ENCODE assay signal across 1 cellular context in the genomic region with DNA sequence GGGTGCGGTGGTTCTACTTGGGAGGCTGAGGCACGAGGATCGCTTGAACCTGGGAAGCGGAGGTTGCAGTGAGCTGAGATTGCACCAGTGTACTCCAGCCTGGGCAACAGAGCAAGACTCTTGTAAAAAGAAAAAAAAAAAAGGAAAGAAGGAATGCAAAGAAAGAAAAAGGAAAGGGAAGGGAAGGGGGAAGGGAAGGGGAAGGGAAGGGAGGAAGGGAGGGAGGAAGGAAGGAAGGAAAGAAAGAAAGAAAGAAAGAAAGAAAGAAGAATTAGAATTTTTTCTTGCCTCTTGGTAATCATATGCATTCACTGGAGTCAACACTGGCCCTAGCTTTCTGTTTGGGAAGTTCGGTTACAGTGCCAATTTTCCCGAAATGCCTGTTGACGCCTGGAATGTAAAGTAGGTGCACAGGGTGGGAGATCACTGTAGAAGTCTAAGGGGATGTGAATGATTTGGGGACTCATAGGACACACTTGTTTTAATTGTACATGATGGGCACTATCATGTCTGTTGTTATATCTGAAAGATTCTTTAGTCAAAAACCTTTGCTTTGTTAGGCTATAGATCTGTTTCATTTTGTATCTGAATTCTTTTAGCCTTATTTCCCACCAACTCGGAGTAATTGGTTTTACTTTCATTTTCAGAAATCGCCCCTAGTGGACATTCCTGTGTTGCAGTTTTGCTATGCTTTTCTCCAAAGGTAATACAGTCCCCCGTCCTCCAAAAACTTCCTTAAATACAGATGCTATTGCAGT.
TF ChIP-seq lines count a peak whose summit lies in the region.

No MANE protein-coding gene starts in this region.

TF ChIP-seq in K562, 482 proteins besides CTCF, POLR2A, EP300 and RAD21 (continued from another document and continues in another):
- TF ChIP-seq, protein P1, sequence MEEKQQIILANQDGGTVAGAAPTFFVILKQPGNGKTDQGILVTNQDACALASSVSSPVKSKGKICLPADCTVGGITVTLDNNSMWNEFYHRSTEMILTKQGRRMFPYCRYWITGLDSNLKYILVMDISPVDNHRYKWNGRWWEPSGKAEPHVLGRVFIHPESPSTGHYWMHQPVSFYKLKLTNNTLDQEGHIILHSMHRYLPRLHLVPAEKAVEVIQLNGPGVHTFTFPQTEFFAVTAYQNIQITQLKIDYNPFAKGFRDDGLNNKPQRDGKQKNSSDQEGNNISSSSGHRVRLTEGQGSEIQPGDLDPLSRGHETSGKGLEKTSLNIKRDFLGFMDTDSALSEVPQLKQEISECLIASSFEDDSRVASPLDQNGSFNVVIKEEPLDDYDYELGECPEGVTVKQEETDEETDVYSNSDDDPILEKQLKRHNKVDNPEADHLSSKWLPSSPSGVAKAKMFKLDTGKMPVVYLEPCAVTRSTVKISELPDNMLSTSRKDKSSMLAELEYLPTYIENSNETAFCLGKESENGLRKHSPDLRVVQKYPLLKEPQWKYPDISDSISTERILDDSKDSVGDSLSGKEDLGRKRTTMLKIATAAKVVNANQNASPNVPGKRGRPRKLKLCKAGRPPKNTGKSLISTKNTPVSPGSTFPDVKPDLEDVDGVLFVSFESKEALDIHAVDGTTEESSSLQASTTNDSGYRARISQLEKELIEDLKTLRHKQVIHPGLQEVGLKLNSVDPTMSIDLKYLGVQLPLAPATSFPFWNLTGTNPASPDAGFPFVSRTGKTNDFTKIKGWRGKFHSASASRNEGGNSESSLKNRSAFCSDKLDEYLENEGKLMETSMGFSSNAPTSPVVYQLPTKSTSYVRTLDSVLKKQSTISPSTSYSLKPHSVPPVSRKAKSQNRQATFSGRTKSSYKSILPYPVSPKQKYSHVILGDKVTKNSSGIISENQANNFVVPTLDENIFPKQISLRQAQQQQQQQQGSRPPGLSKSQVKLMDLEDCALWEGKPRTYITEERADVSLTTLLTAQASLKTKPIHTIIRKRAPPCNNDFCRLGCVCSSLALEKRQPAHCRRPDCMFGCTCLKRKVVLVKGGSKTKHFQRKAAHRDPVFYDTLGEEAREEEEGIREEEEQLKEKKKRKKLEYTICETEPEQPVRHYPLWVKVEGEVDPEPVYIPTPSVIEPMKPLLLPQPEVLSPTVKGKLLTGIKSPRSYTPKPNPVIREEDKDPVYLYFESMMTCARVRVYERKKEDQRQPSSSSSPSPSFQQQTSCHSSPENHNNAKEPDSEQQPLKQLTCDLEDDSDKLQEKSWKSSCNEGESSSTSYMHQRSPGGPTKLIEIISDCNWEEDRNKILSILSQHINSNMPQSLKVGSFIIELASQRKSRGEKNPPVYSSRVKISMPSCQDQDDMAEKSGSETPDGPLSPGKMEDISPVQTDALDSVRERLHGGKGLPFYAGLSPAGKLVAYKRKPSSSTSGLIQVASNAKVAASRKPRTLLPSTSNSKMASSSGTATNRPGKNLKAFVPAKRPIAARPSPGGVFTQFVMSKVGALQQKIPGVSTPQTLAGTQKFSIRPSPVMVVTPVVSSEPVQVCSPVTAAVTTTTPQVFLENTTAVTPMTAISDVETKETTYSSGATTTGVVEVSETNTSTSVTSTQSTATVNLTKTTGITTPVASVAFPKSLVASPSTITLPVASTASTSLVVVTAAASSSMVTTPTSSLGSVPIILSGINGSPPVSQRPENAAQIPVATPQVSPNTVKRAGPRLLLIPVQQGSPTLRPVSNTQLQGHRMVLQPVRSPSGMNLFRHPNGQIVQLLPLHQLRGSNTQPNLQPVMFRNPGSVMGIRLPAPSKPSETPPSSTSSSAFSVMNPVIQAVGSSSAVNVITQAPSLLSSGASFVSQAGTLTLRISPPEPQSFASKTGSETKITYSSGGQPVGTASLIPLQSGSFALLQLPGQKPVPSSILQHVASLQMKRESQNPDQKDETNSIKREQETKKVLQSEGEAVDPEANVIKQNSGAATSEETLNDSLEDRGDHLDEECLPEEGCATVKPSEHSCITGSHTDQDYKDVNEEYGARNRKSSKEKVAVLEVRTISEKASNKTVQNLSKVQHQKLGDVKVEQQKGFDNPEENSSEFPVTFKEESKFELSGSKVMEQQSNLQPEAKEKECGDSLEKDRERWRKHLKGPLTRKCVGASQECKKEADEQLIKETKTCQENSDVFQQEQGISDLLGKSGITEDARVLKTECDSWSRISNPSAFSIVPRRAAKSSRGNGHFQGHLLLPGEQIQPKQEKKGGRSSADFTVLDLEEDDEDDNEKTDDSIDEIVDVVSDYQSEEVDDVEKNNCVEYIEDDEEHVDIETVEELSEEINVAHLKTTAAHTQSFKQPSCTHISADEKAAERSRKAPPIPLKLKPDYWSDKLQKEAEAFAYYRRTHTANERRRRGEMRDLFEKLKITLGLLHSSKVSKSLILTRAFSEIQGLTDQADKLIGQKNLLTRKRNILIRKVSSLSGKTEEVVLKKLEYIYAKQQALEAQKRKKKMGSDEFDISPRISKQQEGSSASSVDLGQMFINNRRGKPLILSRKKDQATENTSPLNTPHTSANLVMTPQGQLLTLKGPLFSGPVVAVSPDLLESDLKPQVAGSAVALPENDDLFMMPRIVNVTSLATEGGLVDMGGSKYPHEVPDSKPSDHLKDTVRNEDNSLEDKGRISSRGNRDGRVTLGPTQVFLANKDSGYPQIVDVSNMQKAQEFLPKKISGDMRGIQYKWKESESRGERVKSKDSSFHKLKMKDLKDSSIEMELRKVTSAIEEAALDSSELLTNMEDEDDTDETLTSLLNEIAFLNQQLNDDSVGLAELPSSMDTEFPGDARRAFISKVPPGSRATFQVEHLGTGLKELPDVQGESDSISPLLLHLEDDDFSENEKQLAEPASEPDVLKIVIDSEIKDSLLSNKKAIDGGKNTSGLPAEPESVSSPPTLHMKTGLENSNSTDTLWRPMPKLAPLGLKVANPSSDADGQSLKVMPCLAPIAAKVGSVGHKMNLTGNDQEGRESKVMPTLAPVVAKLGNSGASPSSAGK (IDR thresholded peaks at IDR 0.05), result peak; percentile 58; the same call in 1 of the 2 replicates
- TF ChIP-seq SMARCE1 (IDR thresholded peaks at IDR 0.05), result 0 out of 2 replicates have a peak, but pooled peaks have one; percentile 33
- peak; percentile 48; the same call in 1 of the 2 replicates for TF ChIP-seq TEAD4 (IDR thresholded peaks at IDR 0.05; ENCODE audit: low read length)
- no peak for TF ChIP-seq TEAD4 (CRISPR knock-in tag; IDR thresholded peaks at IDR 0.05; ENCODE audit: borderline replicate concordance)
- TF ChIP-seq EP400 (IDR thresholded peaks at IDR 0.05), result peak; percentile 30; the same call in 1 of the 2 replicates
- TF ChIP-seq ZNF444 (CRISPR knock-in tag; IDR thresholded peaks at IDR 0.05), result no peak
- TF ChIP-seq RFX1 (IDR thresholded peaks at IDR 0.05), result no peak
- TF ChIP-seq ZNF589 (CRISPR knock-in tag; IDR thresholded peaks at IDR 0.05; ENCODE audit: low read depth), result peak; percentile 41; the same call in 1 of the 2 replicates
- TF ChIP-seq, protein P2, sequence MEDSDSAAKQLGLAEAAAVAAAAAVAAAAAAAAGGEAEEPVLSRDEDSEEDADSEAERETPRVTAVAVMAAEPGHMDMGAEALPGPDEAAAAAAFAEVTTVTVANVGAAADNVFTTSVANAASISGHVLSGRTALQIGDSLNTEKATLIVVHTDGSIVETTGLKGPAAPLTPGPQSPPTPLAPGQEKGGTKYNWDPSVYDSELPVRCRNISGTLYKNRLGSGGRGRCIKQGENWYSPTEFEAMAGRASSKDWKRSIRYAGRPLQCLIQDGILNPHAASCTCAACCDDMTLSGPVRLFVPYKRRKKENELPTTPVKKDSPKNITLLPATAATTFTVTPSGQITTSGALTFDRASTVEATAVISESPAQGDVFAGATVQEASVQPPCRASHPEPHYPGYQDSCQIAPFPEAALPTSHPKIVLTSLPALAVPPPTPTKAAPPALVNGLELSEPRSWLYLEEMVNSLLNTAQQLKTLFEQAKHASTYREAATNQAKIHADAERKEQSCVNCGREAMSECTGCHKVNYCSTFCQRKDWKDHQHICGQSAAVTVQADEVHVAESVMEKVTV (CRISPR knock-in tag; IDR thresholded peaks at IDR 0.05), result 0 out of 2 replicates have a peak, but pooled peaks have one; percentile 12
- no peak for TF ChIP-seq ZNF507 (tag; conservative IDR thresholded peaks at IDR 0.05)
- TF ChIP-seq NR3C1 (CRISPR knock-in tag; IDR thresholded peaks at IDR 0.05), result no peak
- TF ChIP-seq, protein P3, sequence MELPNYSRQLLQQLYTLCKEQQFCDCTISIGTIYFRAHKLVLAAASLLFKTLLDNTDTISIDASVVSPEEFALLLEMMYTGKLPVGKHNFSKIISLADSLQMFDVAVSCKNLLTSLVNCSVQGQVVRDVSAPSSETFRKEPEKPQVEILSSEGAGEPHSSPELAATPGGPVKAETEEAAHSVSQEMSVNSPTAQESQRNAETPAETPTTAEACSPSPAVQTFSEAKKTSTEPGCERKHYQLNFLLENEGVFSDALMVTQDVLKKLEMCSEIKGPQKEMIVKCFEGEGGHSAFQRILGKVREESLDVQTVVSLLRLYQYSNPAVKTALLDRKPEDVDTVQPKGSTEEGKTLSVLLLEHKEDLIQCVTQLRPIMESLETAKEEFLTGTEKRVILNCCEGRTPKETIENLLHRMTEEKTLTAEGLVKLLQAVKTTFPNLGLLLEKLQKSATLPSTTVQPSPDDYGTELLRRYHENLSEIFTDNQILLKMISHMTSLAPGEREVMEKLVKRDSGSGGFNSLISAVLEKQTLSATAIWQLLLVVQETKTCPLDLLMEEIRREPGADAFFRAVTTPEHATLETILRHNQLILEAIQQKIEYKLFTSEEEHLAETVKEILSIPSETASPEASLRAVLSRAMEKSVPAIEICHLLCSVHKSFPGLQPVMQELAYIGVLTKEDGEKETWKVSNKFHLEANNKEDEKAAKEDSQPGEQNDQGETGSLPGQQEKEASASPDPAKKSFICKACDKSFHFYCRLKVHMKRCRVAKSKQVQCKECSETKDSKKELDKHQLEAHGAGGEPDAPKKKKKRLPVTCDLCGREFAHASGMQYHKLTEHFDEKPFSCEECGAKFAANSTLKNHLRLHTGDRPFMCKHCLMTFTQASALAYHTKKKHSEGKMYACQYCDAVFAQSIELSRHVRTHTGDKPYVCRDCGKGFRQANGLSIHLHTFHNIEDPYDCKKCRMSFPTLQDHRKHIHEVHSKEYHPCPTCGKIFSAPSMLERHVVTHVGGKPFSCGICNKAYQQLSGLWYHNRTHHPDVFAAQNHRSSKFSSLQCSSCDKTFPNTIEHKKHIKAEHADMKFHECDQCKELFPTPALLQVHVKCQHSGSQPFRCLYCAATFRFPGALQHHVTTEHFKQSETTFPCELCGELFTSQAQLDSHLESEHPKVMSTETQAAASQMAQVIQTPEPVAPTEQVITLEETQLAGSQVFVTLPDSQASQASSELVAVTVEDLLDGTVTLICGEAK (IDR thresholded peaks at IDR 0.05), result peak; percentile 59
- TF ChIP-seq, protein P3 (CRISPR knock-in tag; IDR thresholded peaks at IDR 0.05), result no peak
- TF ChIP-seq, protein P4, sequence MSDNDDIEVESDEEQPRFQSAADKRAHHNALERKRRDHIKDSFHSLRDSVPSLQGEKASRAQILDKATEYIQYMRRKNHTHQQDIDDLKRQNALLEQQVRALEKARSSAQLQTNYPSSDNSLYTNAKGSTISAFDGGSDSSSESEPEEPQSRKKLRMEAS (CRISPR knock-in tag; IDR thresholded peaks at IDR 0.05), result no peak
- TF ChIP-seq ZNF121 (CRISPR knock-in tag; conservative IDR thresholded peaks at IDR 0.05), result peak; percentile 92
- no peak for TF ChIP-seq PPARD (CRISPR knock-in tag; IDR thresholded peaks at IDR 0.05)
- TF ChIP-seq SAFB2 (IDR thresholded peaks at IDR 0.05; ENCODE audit: borderline replicate concordance, low read depth, low read length, severe bottlenecking), result no peak
- no peak for TF ChIP-seq FOXA3 (CRISPR knock-in tag; conservative IDR thresholded peaks at IDR 0.05 in 1 of 2, IDR thresholded peaks at IDR 0.05 in 1 of 2)
- peak; percentile 28; the same call in 1 of the 2 replicates for TF ChIP-seq CTBP1 (IDR thresholded peaks at IDR 0.05; ENCODE audit: borderline replicate concordance)
- TF ChIP-seq HDAC8 (tag; IDR thresholded peaks at IDR 0.05), result no peak
- TF ChIP-seq, protein P5, sequence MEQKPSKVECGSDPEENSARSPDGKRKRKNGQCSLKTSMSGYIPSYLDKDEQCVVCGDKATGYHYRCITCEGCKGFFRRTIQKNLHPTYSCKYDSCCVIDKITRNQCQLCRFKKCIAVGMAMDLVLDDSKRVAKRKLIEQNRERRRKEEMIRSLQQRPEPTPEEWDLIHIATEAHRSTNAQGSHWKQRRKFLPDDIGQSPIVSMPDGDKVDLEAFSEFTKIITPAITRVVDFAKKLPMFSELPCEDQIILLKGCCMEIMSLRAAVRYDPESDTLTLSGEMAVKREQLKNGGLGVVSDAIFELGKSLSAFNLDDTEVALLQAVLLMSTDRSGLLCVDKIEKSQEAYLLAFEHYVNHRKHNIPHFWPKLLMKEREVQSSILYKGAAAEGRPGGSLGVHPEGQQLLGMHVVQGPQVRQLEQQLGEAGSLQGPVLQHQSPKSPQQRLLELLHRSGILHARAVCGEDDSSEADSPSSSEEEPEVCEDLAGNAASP (IDR thresholded peaks at IDR 0.05), result 0 out of 2 replicates have a peak, but pooled peaks have one; percentile 21
- no peak for TF ChIP-seq PHF8 (IDR thresholded peaks at IDR 0.05; ENCODE audit: borderline replicate concordance, low read length)
- TF ChIP-seq, protein P6, sequence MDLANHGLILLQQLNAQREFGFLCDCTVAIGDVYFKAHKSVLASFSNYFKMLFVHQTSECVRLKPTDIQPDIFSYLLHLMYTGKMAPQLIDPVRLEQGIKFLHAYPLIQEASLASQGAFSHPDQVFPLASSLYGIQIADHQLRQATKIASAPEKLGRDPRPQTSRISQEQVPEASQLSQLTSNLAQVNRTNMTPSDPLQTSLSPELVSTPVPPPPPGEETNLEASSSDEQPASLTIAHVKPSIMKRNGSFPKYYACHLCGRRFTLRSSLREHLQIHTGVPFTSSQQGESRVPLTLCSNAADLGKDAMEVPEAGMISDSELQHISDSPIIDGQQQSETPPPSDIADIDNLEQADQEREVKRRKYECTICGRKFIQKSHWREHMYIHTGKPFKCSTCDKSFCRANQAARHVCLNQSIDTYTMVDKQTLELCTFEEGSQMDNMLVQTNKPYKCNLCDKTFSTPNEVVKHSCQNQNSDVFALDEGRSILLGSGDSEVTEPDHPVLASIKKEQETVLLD (IDR thresholded peaks at IDR 0.05), result no peak
- TF ChIP-seq DPF2 (IDR thresholded peaks at IDR 0.05), result 0 out of 2 replicates have a peak, but pooled peaks have one; percentile 22
